Comparison of ENCODE assay signal across 20 cellular contexts in genomic region chr6:150647051-150647450, GRCh38.
"Had no signal": no experiment of that assay in that cellular context is flagged by ENCODE, and none has a peak within 500 bp of the region (broad histone marks: within the 10 kb centered on the region; RNA-seq: fewer than 3 reads in every experiment).

No MANE protein-coding gene starts in this region.

- H3K9me3 ChIP-seq: pancreas had no signal

- DNase-seq: effector CD4-positive, alpha-beta T cell; endodermal cell; foreskin melanocyte; head of caudate nucleus; kidney; left cardiac atrium; left ventricle myocardium superior; mesendoderm; naive B cell; occipital lobe; pancreas; right cardiac atrium; small intestine; stimulated activated CD4-positive, alpha-beta T cell treated with anti-CD3 and anti-CD28 coated beads, Interleukin-12 subunit alpha, Interleukin-12 subunit beta, amount 100 ng/mL, for 4 hours; stimulated activated naive CD4-positive, alpha-beta T cell; trophoblast cell had no signal

- H3K4me3 ChIP-seq: hepatocyte, lung, pancreas had no signal

- H3K27ac Mint-ChIP-seq: endodermal cell, progenitor cell of endocrine pancreas had no signal

- H2AFZ ChIP-seq: hepatocyte had no signal

- H3K27me3 ChIP-seq: hepatocyte, pancreas had no signal

- H3K36me3 ChIP-seq: pancreas had no signal

- H3K4me3 Mint-ChIP-seq: endodermal cell, nephron had no signal

- H3K36me3 Mint-ChIP-seq: naive B cell had no signal

- H3K27ac ChIP-seq: hepatocyte, pancreas had no signal

- H3K4me2 ChIP-seq: hepatocyte had no signal

- H3K9me3 Mint-ChIP-seq: endodermal cell, naive B cell had no signal

- H3K27me3 Mint-ChIP-seq: naive B cell, progenitor cell of endocrine pancreas had no signal
